In genomic region chr16:15846510-15846909, GRCh38 we compare ENCODE assay signal across 25 cellular contexts. TPM values are rescaled to one million over a fixed set of nuclear protein-coding genes. Genes with fewer than 3 reads are reported as not detected.
"Had no signal": no experiment of that assay in that cellular context is flagged by ENCODE, and none has a peak within 500 bp of the region (broad histone marks: within the 10 kb centered on the region; RNA-seq: fewer than 3 reads in every experiment).

No MANE protein-coding gene starts in this region.

- H3K27ac ChIP-seq: colonic mucosa, dorsolateral prefrontal cortex, epithelial cell of prostate, foreskin keratinocyte, hepatocyte, right atrium auricular region had no signal

- H3K9me3 Mint-ChIP-seq: natural killer cell; neural crest cell; stimulated activated effector memory CD8-positive, alpha-beta T cell treated with anti-CD3 and anti-CD28 coated beads, Interleukin-12 subunit alpha, Interleukin-12 subunit beta, amount 100 ng/mL, for 72 hours; type B pancreatic cell had no signal

- H3K27me3 ChIP-seq: colonic mucosa, esophagus squamous epithelium, hepatocyte, right atrium auricular region, testis had no signal

- H3K36me3 Mint-ChIP-seq: natural killer cell; stimulated activated effector memory CD8-positive, alpha-beta T cell treated with anti-CD3 and anti-CD28 coated beads, Interleukin-12 subunit alpha, Interleukin-12 subunit beta, amount 100 ng/mL, for 72 hours; type B pancreatic cell had no signal

- H3K4me3 Mint-ChIP-seq: natural killer cell; neural crest cell; stimulated activated effector memory CD8-positive, alpha-beta T cell treated with anti-CD3 and anti-CD28 coated beads, Interleukin-12 subunit alpha, Interleukin-12 subunit beta, amount 100 ng/mL, for 72 hours; type B pancreatic cell had no signal

- ATAC-seq: foreskin keratinocyte; left cardiac atrium; mucosa of descending colon; natural killer cell; stimulated activated effector memory CD8-positive, alpha-beta T cell treated with anti-CD3 and anti-CD28 coated beads, Interleukin-12 subunit alpha, Interleukin-12 subunit beta, amount 100 ng/mL, for 72 hours; stimulated activated naive CD8-positive, alpha-beta T cell treated with anti-CD3 and anti-CD28 coated beads, Interleukin-15, Interleukin-2, amounts not matched to agents 100 U/mL and 50 U/mL, for 24 hours had no signal

- H3K4me1 ChIP-seq: colonic mucosa, foreskin keratinocyte, right atrium auricular region, testis had no signal

- H3K4me1 Mint-ChIP-seq: natural killer cell; neural crest cell; stimulated activated effector memory CD8-positive, alpha-beta T cell treated with anti-CD3 and anti-CD28 coated beads, Interleukin-12 subunit alpha, Interleukin-12 subunit beta, amount 100 ng/mL, for 72 hours had no signal

- H3K9me3 ChIP-seq: colonic mucosa, esophagus squamous epithelium, mucosa of descending colon, right atrium auricular region, testis had no signal

- H3K27ac Mint-ChIP-seq: natural killer cell; stimulated activated effector memory CD8-positive, alpha-beta T cell treated with anti-CD3 and anti-CD28 coated beads, Interleukin-12 subunit alpha, Interleukin-12 subunit beta, amount 100 ng/mL, for 72 hours; type B pancreatic cell had no signal

- H3K36me3 ChIP-seq: colonic mucosa, esophagus squamous epithelium, right atrium auricular region had no signal

- H3K4me3 ChIP-seq: colonic mucosa, dorsolateral prefrontal cortex, hepatocyte, mucosa of descending colon, right atrium auricular region, smooth muscle cell, testis had no signal

- DNase-seq: caudate nucleus; colonic mucosa; dorsolateral prefrontal cortex; effector CD8-positive, alpha-beta T cell; esophagus squamous epithelium; foreskin keratinocyte; head of caudate nucleus; kidney; left cardiac atrium; mammary epithelial cell; mucosa of descending colon; natural killer cell; posterior cingulate gyrus; stimulated activated CD4-positive, alpha-beta T cell treated with anti-CD3 and anti-CD28 coated beads, Interleukin-4, amount 100 ng/mL, for 1 hour; stimulated activated CD8-positive, alpha-beta memory T cell treated with anti-CD3 and anti-CD28 coated beads, Interleukin-4, amount 100 ng/mL, for 48 hours; stimulated activated naive CD8-positive, alpha-beta T cell treated with anti-CD3 and anti-CD28 coated beads, Interleukin-15, Interleukin-2, amounts not matched to agents 100 U/mL and 50 U/mL, for 24 hours; testis had no signal

RNA-seq across cellular contexts. Expression of gene MYH11, which starts 10.3 kb away (rescaled TPM):
- total RNA-seq: foreskin keratinocyte, pulmonary artery endothelial cell, smooth muscle cell had no signal
- polyA plus RNA-seq: foreskin keratinocyte, mammary epithelial cell had no signal
